1 cellular context compared by ENCODE assay signal in genomic region chr4:74039065-74039763, GRCh38.
TF ChIP-seq lines count a peak whose summit lies in the region.

No MANE protein-coding gene starts in this region.

TF ChIP-seq in K562, 482 proteins besides CTCF, POLR2A, EP300 and RAD21 (continues in another document):
- TF ChIP-seq ZNF717 (CRISPR knock-in tag; IDR thresholded peaks at IDR 0.05) (0 out of 2 replicates have a peak, but pooled peaks have one; percentile 55), NUFIP1 (IDR thresholded peaks at IDR 0.05; ENCODE audit: partially characterized antibody) (no peak), KLF10 (CRISPR knock-in tag; IDR thresholded peaks at IDR 0.05) (0 out of 2 replicates have a peak, but pooled peaks have one; percentile 43), FOSL1 (tag; conservative IDR thresholded peaks at IDR 0.05) (0 out of 2 replicates have a peak, but pooled peaks have one; percentile 19), ZZZ3 (IDR thresholded peaks at IDR 0.05) (peak; percentile 37; the same call in 1 of the 2 replicates), RBM14 (IDR thresholded peaks at IDR 0.05; ENCODE audit: borderline replicate concordance, insufficient read depth, low read depth, low read length) (no peak), OTX1 (CRISPR knock-in tag; IDR thresholded peaks at IDR 0.05) (peak; percentile 68; the same call in 1 of the 2 replicates), GABPB1 (CRISPR knock-in tag; IDR thresholded peaks at IDR 0.05) (peak; percentile 38; the same call in 1 of the 2 replicates), MTA1 (IDR thresholded peaks at IDR 0.05; ENCODE audit: borderline replicate concordance) (no peak), SP1 (CRISPR knock-in tag; IDR thresholded peaks at IDR 0.05) (peak; percentile 14; the same call in 1 of the 2 replicates), GTF2A2 (tag; IDR thresholded peaks at IDR 0.05) (no peak), NONO (IDR thresholded peaks at IDR 0.05; ENCODE audit: low read depth in 2 of 2, low read length in 1 of 2) (no peak), DPF2 (IDR thresholded peaks at IDR 0.05) (0 out of 2 replicates have a peak, but pooled peaks have one; percentile 14), NFIC (IDR thresholded peaks at IDR 0.05) (0 out of 2 replicates have a peak, but pooled peaks have one; percentile 8), THRB (CRISPR knock-in tag; conservative IDR thresholded peaks at IDR 0.05) (peak; percentile 75; the same call in 1 of the 2 replicates), ID3 (CRISPR knock-in tag; IDR thresholded peaks at IDR 0.05) (no peak), ID3 (tag; IDR thresholded peaks at IDR 0.05) (0 out of 2 replicates have a peak, but pooled peaks have one; percentile 32), SMAD1 (IDR thresholded peaks at IDR 0.05; ENCODE audit: low read depth, low read length, partially characterized antibody) (no peak), ZNF143 (CRISPR knock-in tag; IDR thresholded peaks at IDR 0.05) (0 out of 2 replicates have a peak, but pooled peaks have one; percentile 9), ARID1B (IDR thresholded peaks at IDR 0.05) (peak; percentile 25; the same call in 1 of the 2 replicates), ATF2 (CRISPR knock-in tag; IDR thresholded peaks at IDR 0.05) (no peak), NBN (IDR thresholded peaks at IDR 0.05; ENCODE audit: low read depth) (peak; percentile 55; the same call in 1 of the 2 replicates), CHD1 (IDR thresholded peaks at IDR 0.05; ENCODE audit: low read length) (peak; percentile 37), HDAC1 (IDR thresholded peaks at IDR 0.05) (0 out of 4 replicates have a peak, but pooled peaks of 1 of the 2 experiments have one; percentile 20), POLR2H (tag; IDR thresholded peaks at IDR 0.05; ENCODE audit: low read depth) (peak; percentile 88), PPARD (CRISPR knock-in tag; IDR thresholded peaks at IDR 0.05) (no peak), BRD9 (IDR thresholded peaks at IDR 0.05; ENCODE audit: low read depth, partially characterized antibody) (peak; percentile 42), MLLT1 (IDR thresholded peaks at IDR 0.05) (peak; percentile 83 to 89; a peak in 3 of 4 replicates), BACH1 (tag; IDR thresholded peaks at IDR 0.05) (0 out of 2 replicates have a peak, but pooled peaks have one; percentile 46), ZBTB2 (IDR thresholded peaks at IDR 0.05) (0 out of 2 replicates have a peak, but pooled peaks have one; percentile 14), ZBTB40 (IDR thresholded peaks at IDR 0.05) (peak; percentile 37; the same call in 1 of the 2 replicates), ZBTB40 (CRISPR knock-in tag; IDR thresholded peaks at IDR 0.05) (no peak), PKNOX1 (IDR thresholded peaks at IDR 0.05) (peak; percentile 93), POLR2AphosphoS5 (IDR thresholded peaks at IDR 0.05; ENCODE audit: control insufficient read depth, insufficient read depth, low read depth, low read length) (0 out of 2 replicates have a peak, but pooled peaks have one; percentile 42), RCOR1 (IDR thresholded peaks at IDR 0.05; ENCODE audit: borderline replicate concordance in 1 of 2, low read depth in 2 of 2, low read length in 2 of 2) (0 out of 4 replicates have a peak, but pooled peaks of 1 of the 2 experiments have one; percentile 40), CTBP1 (IDR thresholded peaks at IDR 0.05; ENCODE audit: borderline replicate concordance) (peak; percentile 22; the same call in 1 of the 2 replicates), MNT (conservative IDR thresholded peaks at IDR 0.05) (peak in 1 of 2 experiments; percentile 31; a peak in 1 of 4 replicates), ZNF589 (CRISPR knock-in tag; IDR thresholded peaks at IDR 0.05; ENCODE audit: low read depth) (0 out of 2 replicates have a peak, but pooled peaks have one; percentile 13), THAP7 (CRISPR knock-in tag; IDR thresholded peaks at IDR 0.05) (peak; percentile 24; the same call in 1 of the 2 replicates), GTF2E2 (tag; IDR thresholded peaks at IDR 0.05) (peak; percentile 74; the same call in 1 of the 2 replicates), SUPT5H (IDR thresholded peaks at IDR 0.05) (0 out of 2 replicates have a peak, but pooled peaks have one; percentile 32), MEIS2 (IDR thresholded peaks at IDR 0.05; ENCODE audit: partially characterized antibody) (peak; percentile 83), ZNF41 (CRISPR knock-in tag; conservative IDR thresholded peaks at IDR 0.05) (0 out of 2 replicates have a peak, but pooled peaks have one; percentile 32), FOXP1 (CRISPR knock-in tag; IDR thresholded peaks at IDR 0.05) (peak; percentile 72; the same call in 1 of the 2 replicates)
